1 cellular context compared by ENCODE assay signal in genomic region chr4:98661356-98662054, GRCh38.
TF ChIP-seq lines count a peak whose summit lies in the region.

No MANE protein-coding gene starts in this region.

TF ChIP-seq in K562, 482 proteins besides CTCF, POLR2A, EP300 and RAD21:
- TF ChIP-seq TCF7 (IDR thresholded peaks at IDR 0.05; ENCODE audit: borderline replicate concordance) (no peak), FOSL1 (tag; conservative IDR thresholded peaks at IDR 0.05) (peak; percentile 28; the same call in 1 of the 2 replicates)
